Comparison of ENCODE assay signal across 22 cellular contexts in the genomic region with DNA sequence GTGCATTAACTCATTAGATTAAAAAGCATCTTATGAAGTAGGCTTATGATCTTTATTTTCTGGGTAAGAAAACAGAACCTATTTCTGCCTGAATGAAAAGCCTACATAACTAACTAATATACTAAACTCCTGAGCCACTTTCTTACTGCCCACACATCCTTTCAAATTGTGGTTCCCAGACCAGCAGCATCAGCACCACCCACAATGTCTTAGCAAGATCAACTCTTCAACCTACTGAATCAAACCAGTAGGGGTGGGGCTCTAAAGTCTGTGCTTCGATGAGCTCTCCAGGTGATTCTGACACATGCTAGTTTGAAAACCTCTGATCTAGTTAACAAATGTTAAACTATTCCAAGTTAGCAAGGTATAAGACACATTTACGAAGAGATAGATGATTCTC.
"Had no signal": no experiment of that assay in that cellular context is flagged by ENCODE, and none has a peak within 500 bp of the region (broad histone marks: within the 10 kb centered on the region; RNA-seq: fewer than 3 reads in every experiment).

No MANE protein-coding gene starts in this region.

- DNase-seq: IMR-90, Karpas-422, KG1, MG63, NCI-H1092, NCI-H1436, NCI-H187, NCI-H2029, NCI-H2081 treated with DMSO at 0.1 percent for 48 hours, NCI-H2171, NCI-H226, NCI-H446, NCI-H510A, NCI-H524 treated with DMSO at 0.1 percent for 48 hours, NCI-H69, NCI-H774, Right ventricle myocardium superior, RPMI8226, SIG-M5 had no signal

- H3K27me3 ChIP-seq: MG63, SJSA1 had no signal

- H3K4me1 ChIP-seq: SJSA1 had no signal

- ATAC-seq: HepG2 had no signal

- H3K27ac ChIP-seq: SJSA1, SK-N-MC had no signal

- H3K4me3 ChIP-seq: MG63, SJSA1, SK-N-MC had no signal

- H3K9me3 ChIP-seq: MG63, SJSA1 had no signal

- H3K36me3 ChIP-seq: MG63, SJSA1 had no signal
